ENCODE assay signal across 24 cellular contexts in the genomic region with DNA sequence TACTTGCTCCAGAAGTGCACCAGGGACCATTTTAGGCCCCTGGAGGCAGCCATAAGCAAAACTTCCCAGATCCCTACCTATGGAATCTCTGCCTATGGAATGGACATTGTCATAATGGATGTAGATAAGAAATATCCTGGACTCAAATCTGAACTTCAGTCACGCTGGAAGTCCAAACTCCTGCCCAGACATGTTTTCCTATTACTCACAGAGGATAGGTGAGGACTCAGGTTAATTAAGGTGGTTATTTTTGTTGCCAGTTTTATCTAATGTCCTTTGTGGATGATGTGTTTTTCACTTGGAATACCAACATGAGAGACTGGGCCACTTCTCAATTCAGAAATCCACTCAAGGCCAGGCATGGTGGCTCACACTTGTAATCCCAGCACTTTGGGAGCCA.
"Had no signal": no experiment of that assay in that cellular context is flagged by ENCODE, and none has a peak within 500 bp of the region (broad histone marks: within the 10 kb centered on the region; RNA-seq: fewer than 3 reads in every experiment).

No MANE protein-coding gene starts in this region.

- H3K4me3 ChIP-seq: colonic mucosa, esophagus squamous epithelium, heart right ventricle, left lung, lower lobe of right lung, mucosa of descending colon had no signal

- ATAC-seq: effector memory CD8-positive, alpha-beta T cell; esophagus mucosa; heart right ventricle; left cardiac atrium; left lung; left ventricle myocardium superior; lower lobe of right lung; mucosa of descending colon; naive thymus-derived CD8-positive, alpha-beta T cell had no signal

- H3K4me1 ChIP-seq: colonic mucosa, esophagus squamous epithelium, heart right ventricle, left lung, lower lobe of right lung had no signal

- H3K9me3 ChIP-seq: colonic mucosa, esophagus squamous epithelium, heart right ventricle, left lung, lower lobe of right lung, mucosa of descending colon had no signal

- H3K27ac ChIP-seq: colonic mucosa, esophagus squamous epithelium, heart right ventricle, left lung, lower lobe of right lung had no signal

- FAIRE-seq: endometrium, frontal cortex, islet of Langerhans, keratinocyte had no signal

- DNase-seq: colonic mucosa; cortex of kidney; effector CD8-positive, alpha-beta T cell; effector memory CD8-positive, alpha-beta T cell; endodermal cell; erythroblast; esophagus squamous epithelium; glutamatergic neuron; head of caudate nucleus; heart right ventricle; hippocampal formation; left cardiac atrium; left lung; left ventricle myocardium superior; lower lobe of right lung; mesenchymal stem cell; mucosa of descending colon; naive B cell; naive thymus-derived CD8-positive, alpha-beta T cell had no signal

- H3K27me3 ChIP-seq: colonic mucosa, esophagus squamous epithelium, heart right ventricle, left lung had no signal

- H3K36me3 ChIP-seq: colonic mucosa, esophagus squamous epithelium, heart right ventricle, left lung, lower lobe of right lung had no signal
